ENCODE assay signal across 8 cellular contexts in genomic region chr22:21938071-21938822, GRCh38. TPM values are rescaled to one million over a fixed set of nuclear protein-coding genes. Genes with fewer than 3 reads are reported as not detected.
DNase-seq lines count a peak whose midpoint lies in the region; ATAC-seq, FAIRE-seq and TF ChIP-seq lines count a peak whose summit lies in the region.

No MANE protein-coding gene starts in this region.

- H3K9me3 ChIP-seq in keratinocyte (ENCODE audit: control insufficient read depth, low read depth, low read length): no peaks in the 10 kb centered on the region

- peak overlapping the region; percentile 85 for H3K9ac ChIP-seq in keratinocyte (ENCODE audit: control insufficient read depth, extremely low read depth, insufficient read depth, low read length)

- TF ChIP-seq CTCF in keratinocyte (optimal IDR thresholded peaks at IDR 0.05 in 1 of 3, IDR thresholded peaks at IDR 0.05 in 1 of 3, conservative IDR thresholded peaks at IDR 0.05 in 1 of 3; ENCODE audit: extremely low read depth in 1 of 3, insufficient read depth in 2 of 3, low read length in 3 of 3): peak; percentile 97 to 100 (median 99)

- no peaks in the 10 kb centered on the region for H3K27me3 ChIP-seq in keratinocyte (ENCODE audit: control insufficient read depth, extremely low read depth, insufficient read depth, low read length)

- H3K27ac ChIP-seq in keratinocyte (ENCODE audit: control insufficient read depth, insufficient read depth, low read length): peak overlapping the region; percentile 89

- H2AFZ ChIP-seq in keratinocyte (ENCODE audit: control insufficient read depth, low read length): peak overlapping the region; percentile 91

- H3K79me2 ChIP-seq in keratinocyte (ENCODE audit: control insufficient read depth, insufficient read depth, low read length): peaks cover 2% of the 10 kb centered on the region

- H3K4me1 ChIP-seq in keratinocyte (ENCODE audit: control insufficient read depth, extremely low read depth, insufficient read depth, low read length): peaks cover 46% of the 10 kb centered on the region

- H3K9me1 ChIP-seq in keratinocyte (ENCODE audit: control insufficient read depth, extremely low read depth, insufficient read depth, low read length): no peaks in the 10 kb centered on the region

- peak overlapping the region; percentile 91 for H3K4me2 ChIP-seq in keratinocyte (ENCODE audit: control insufficient read depth, extremely low read depth, insufficient read depth, low read depth, low read length)

- dilution Hi-C loops in keratinocyte (cut with MboI; ENCODE audit: extremely low pct_ligation_motif_present, low sequenced_read_pairs): loop anchor here (10.0 kb wide), 1 partner anchor 83 kb away; no protein-coding TSS in a partner anchor

- peak; percentile 67 for FAIRE-seq in keratinocyte (lab: Jason Lieb, UNC)

- DNase-seq in A172 (ENCODE audit: low spot score) (peak; percentile 75), NCI-H226 (peak; percentile 18), keratinocyte (ENCODE audit: low read depth, low spot score) (no peak)
- DNase-seq in activated CD4-positive, CD25-positive, alpha-beta regulatory T cell treated with anti-CD3 and anti-CD28 coated beads, Interleukin-2, amount 50 U/mL, for 16 hours (ENCODE audit: low read depth, low spot score): peak; percentile 80
- DNase-seq in central memory CD4-positive, alpha-beta T cell: peak; percentile 80
- peak; percentile 90 for DNase-seq in stimulated activated CD4-positive, alpha-beta T cell treated with anti-CD3 and anti-CD28 coated beads, Interleukin-12 subunit alpha, Interleukin-12 subunit beta, amount 100 ng/mL, for 4 hours

- H4K20me1 ChIP-seq in keratinocyte (ENCODE audit: control insufficient read depth, extremely low read depth, insufficient read depth, low read length): no peaks in the 10 kb centered on the region

- H3K36me3 ChIP-seq in keratinocyte (ENCODE audit: control insufficient read depth in 2 of 2, extremely low read depth in 1 of 2, insufficient read depth in 2 of 2, low read length in 2 of 2): peaks cover 10 to 34% of the 10 kb centered on the region in 2 experiments

- H3K4me3 ChIP-seq in keratinocyte (ENCODE audit: control insufficient read depth in 2 of 3, extremely low read depth in 1 of 3, insufficient read depth in 2 of 3, low read depth in 1 of 3, low read length in 3 of 3): peak overlapping the region; percentile 22 to 80 (median 50)

- ATAC-seq in GM18519 (IDR thresholded peaks at IDR 0.05; ENCODE audit: low FRiP score, unreplicated experiment) (peak; percentile 69), HG03139 (IDR thresholded peaks at IDR 0.05; ENCODE audit: unreplicated experiment) (peak; percentile 65)

RNA-seq across cellular contexts. Expression of gene PPM1F, which starts 14.4 kb away (rescaled TPM):
- 37.6 and 43.3 TPM in 2 replicates for total RNA-seq in A172 (2014; rRNA removed; shearing (Covaris generic))
- polyA plus RNA-seq in keratinocyte: 15.6 to 21.8 TPM (median 18.2 TPM) in 3 replicates
- polyA plus RNA-seq in keratinocyte (2011; ENCODE audit: low read depth): 6.5 TPM
- polyA plus RNA-seq in keratinocyte (2011; cell fraction: cytosol; rRNA removed): 11.6 and 17.2 TPM in 2 replicates
- polyA plus RNA-seq in keratinocyte (2011; cell fraction: nucleus; rRNA removed): 30.9 and 41.7 TPM in 2 replicates
- 14.4 and 22.8 TPM in 2 replicates for polyA plus RNA-seq in keratinocyte (2012; ENCODE audit: low replicate concordance)
- 12.7 to 36.0 TPM (median 14.8 TPM) in 3 replicates for polyA minus RNA-seq in keratinocyte
- polyA minus RNA-seq in keratinocyte (2011; cell fraction: cytosol; rRNA and poly(A)+ RNA removed): 21.7 TPM
- 15.7 and 19.9 TPM in 2 replicates for polyA minus RNA-seq in keratinocyte (2011; cell fraction: nucleus; rRNA and poly(A)+ RNA removed)

RNA-seq across cellular contexts. Expression of gene TOP3B, which starts 44.3 kb away (rescaled TPM):
- total RNA-seq in A172 (2014; rRNA removed; shearing (Covaris generic)): 18.8 and 20.5 TPM in 2 replicates
- polyA plus RNA-seq in keratinocyte: 13.8 to 14.8 TPM (median 13.9 TPM) in 3 replicates
- 10.8 TPM for polyA plus RNA-seq in keratinocyte (2011; ENCODE audit: low read depth)
- polyA plus RNA-seq in keratinocyte (2011; cell fraction: cytosol; rRNA removed): 4.6 and 7.0 TPM in 2 replicates
- 59.0 and 81.0 TPM in 2 replicates for polyA plus RNA-seq in keratinocyte (2011; cell fraction: nucleus; rRNA removed)
- polyA plus RNA-seq in keratinocyte (2012; ENCODE audit: low replicate concordance): 19.8 and 26.6 TPM in 2 replicates
- polyA minus RNA-seq in keratinocyte: 17.4 to 39.6 TPM (median 24.1 TPM) in 3 replicates
- 4.4 TPM for polyA minus RNA-seq in keratinocyte (2011; cell fraction: cytosol; rRNA and poly(A)+ RNA removed)
- 29.4 and 30.1 TPM in 2 replicates for polyA minus RNA-seq in keratinocyte (2011; cell fraction: nucleus; rRNA and poly(A)+ RNA removed)
